8 cellular contexts compared by ENCODE assay signal in genomic region chr14:20343855-20344205, GRCh38. TPM values are rescaled to one million over a fixed set of nuclear protein-coding genes. Genes with fewer than 3 reads are reported as not detected.
A peak's percentile ranks its signal among the peaks of the same experiment; 100 is the strongest.
DNase-seq lines count a peak whose midpoint lies in the region; ATAC-seq, FAIRE-seq and TF ChIP-seq lines count a peak whose summit lies in the region.

No MANE protein-coding gene starts in this region.

- no peak overlapping the region for H2AFZ ChIP-seq in mesenchymal stem cell (ENCODE audit: low read depth, low read length)

- no peak overlapping the region for H2AK5ac ChIP-seq in mesenchymal stem cell (ENCODE audit: low read length, severe bottlenecking)

- no peak overlapping the region for H3K23ac ChIP-seq in mesenchymal stem cell (ENCODE audit: low read length in 2 of 2)

- FAIRE-seq in bronchial epithelial cell (lab: Jason Lieb, UNC) (no peak), H54 (lab: Jason Lieb, UNC) (no peak)

- H3K27me3 ChIP-seq in bronchial epithelial cell (ENCODE audit: control insufficient read depth, insufficient read depth, low read length), result no peaks in the 10 kb centered on the region
- no peaks in the 10 kb centered on the region for H3K27me3 ChIP-seq in mesenchymal stem cell (ENCODE audit: control insufficient read depth in 1 of 2, insufficient read depth in 1 of 2, low read length in 2 of 2)

- H2BK12ac ChIP-seq in mesenchymal stem cell (ENCODE audit: low read length in 2 of 2), result no peak overlapping the region

- H3K14ac ChIP-seq in mesenchymal stem cell (ENCODE audit: low read length in 2 of 2), result no peak overlapping the region

- no peak overlapping the region for H3K18ac ChIP-seq in mesenchymal stem cell (ENCODE audit: low read depth in 1 of 2, low read length in 2 of 2)

- peak overlapping the region; percentile 67 for H3K4me3 ChIP-seq in bronchial epithelial cell (ENCODE audit: low read depth, low read length)
- H3K4me3 ChIP-seq in mesenchymal stem cell (ENCODE audit: insufficient read depth in 1 of 2, low read depth in 1 of 2, low read length in 2 of 2), result peak overlapping the region; percentile 70 to 94

- H3K4ac ChIP-seq in mesenchymal stem cell (ENCODE audit: low read depth in 1 of 2, low read length in 2 of 2), result no peak overlapping the region

- H3K9me3 ChIP-seq in mesenchymal stem cell (ENCODE audit: control insufficient read depth, low read length), result no peaks in the 10 kb centered on the region

- H2BK120ac ChIP-seq in mesenchymal stem cell (ENCODE audit: low read depth, low read length), result no peak overlapping the region

- H2BK15ac ChIP-seq in mesenchymal stem cell (ENCODE audit: low read depth, poor library complexity, severe bottlenecking), result no peak overlapping the region

- H3K9ac ChIP-seq in mesenchymal stem cell (ENCODE audit: low read length), result peak overlapping the region; percentile 98

- H3K27ac ChIP-seq in mesenchymal stem cell (ENCODE audit: low read length, poor library complexity, severe bottlenecking), result peak overlapping the region; percentile 66

- no CpG with 5 or more reads among the region's 3 CpGs for WGBS in mesenchymal stem cell

- H2BK5ac ChIP-seq in mesenchymal stem cell (ENCODE audit: low read depth, low read length, poor library complexity, severe bottlenecking), result no peak overlapping the region

- peak; percentile 51 for DNase-seq in ELR (ENCODE audit: low read depth)
- DNase-seq in NCI-H2107 (lab: John Stamatoyannopoulos, UW), result peak; percentile 66
- peak; percentile 52 for DNase-seq in bronchial epithelial cell (ENCODE audit: low read depth)
- DNase-seq in mesenchymal stem cell, result peak; percentile 50
- DNase-seq in H54 (ENCODE audit: insufficient read length, low spot score), result no peak

- ATAC-seq in HG02938 (IDR thresholded peaks at IDR 0.05; ENCODE audit: unreplicated experiment) (no peak), HG02571 (IDR thresholded peaks at IDR 0.05; ENCODE audit: unreplicated experiment) (no peak), HG03521 (IDR thresholded peaks at IDR 0.05; ENCODE audit: unreplicated experiment) (no peak)

- no peak for TF ChIP-seq CTCF in bronchial epithelial cell (IDR thresholded peaks at IDR 0.05; ENCODE audit: insufficient read depth, low read length, severe bottlenecking)

- H3K36me3 ChIP-seq in bronchial epithelial cell (ENCODE audit: control insufficient read depth, insufficient read depth, low read length) (peaks cover 4% of the 10 kb centered on the region), mesenchymal stem cell (ENCODE audit: control insufficient read depth in 1 of 2, insufficient read depth in 2 of 2, low read depth in 1 of 2, low read length in 2 of 2) (peaks cover 6 to 30% of the 10 kb centered on the region in 2 experiments)

- no peaks in the 10 kb centered on the region for H3K4me1 ChIP-seq in mesenchymal stem cell (ENCODE audit: control insufficient read depth, insufficient read depth, low read depth, low read length)

- peaks cover 8% of the 10 kb centered on the region for H3K79me1 ChIP-seq in mesenchymal stem cell (replicated peaks; ENCODE audit: low read length, poor library complexity, severe bottlenecking)

- H4K91ac ChIP-seq in mesenchymal stem cell (ENCODE audit: low read length), result no peak overlapping the region

- TF ChIP-seq POLR2A in H54 (IDR thresholded peaks at IDR 0.05; ENCODE audit: low read depth, low read length), result no peak

- H4K8ac ChIP-seq in mesenchymal stem cell (ENCODE audit: low read length), result peak overlapping the region; percentile 35

- peak overlapping the region; percentile 7 for H3K4me2 ChIP-seq in mesenchymal stem cell (ENCODE audit: low read length, poor library complexity, severe bottlenecking)

RNA-seq across cellular contexts. Expression of gene PARP2, which starts 0.4 kb away (rescaled TPM):
- total RNA-seq in bronchial epithelial cell, result 7.9 and 11.6 TPM in 2 replicates
- 12.1 TPM for polyA plus RNA-seq in mesenchymal stem cell (2013, experiment 1 of 2)
- polyA plus RNA-seq in mesenchymal stem cell (2013, experiment 2 of 2), result 12.4 TPM

RNA-seq across cellular contexts. Expression of gene CCNB1IP1, which starts 10.8 kb away (rescaled TPM):
- total RNA-seq in bronchial epithelial cell, result 70.0 and 168 TPM in 2 replicates
- 46.1 TPM for polyA plus RNA-seq in mesenchymal stem cell (2013, experiment 1 of 2)
- polyA plus RNA-seq in mesenchymal stem cell (2013, experiment 2 of 2), result 49.5 TPM

RNA-seq across cellular contexts. Expression of gene TTC5, which starts 38.1 kb away (rescaled TPM):
- total RNA-seq in bronchial epithelial cell, result 10.5 and 14.2 TPM in 2 replicates
- polyA plus RNA-seq in mesenchymal stem cell (2013, experiment 1 of 2), result 8.6 TPM
- polyA plus RNA-seq in mesenchymal stem cell (2013, experiment 2 of 2), result 8.6 TPM
